1 cellular context compared by ENCODE assay signal in genomic region chr16:3566990-3567389, GRCh38.
TF ChIP-seq lines count a peak whose summit lies in the region.

No MANE protein-coding gene starts in this region.

TF ChIP-seq in HEK293, 187 proteins besides CTCF, POLR2A, EP300 and RAD21 (continued from another document):
- TF ChIP-seq ZBTB44 (tag by site-specific recombination; IDR thresholded peaks at IDR 0.05) (no peak), ZFHX2 (tag by site-specific recombination; conservative IDR thresholded peaks at IDR 0.05) (peak; percentile 49; the same call in 1 of the 2 replicates), ZNF274 (IDR thresholded peaks at IDR 0.05; ENCODE audit: low read length) (no peak), ZNF274 (tag by site-specific recombination; IDR thresholded peaks at IDR 0.05; ENCODE audit: borderline replicate concordance) (no peak)
- TF ChIP-seq, protein P1, sequence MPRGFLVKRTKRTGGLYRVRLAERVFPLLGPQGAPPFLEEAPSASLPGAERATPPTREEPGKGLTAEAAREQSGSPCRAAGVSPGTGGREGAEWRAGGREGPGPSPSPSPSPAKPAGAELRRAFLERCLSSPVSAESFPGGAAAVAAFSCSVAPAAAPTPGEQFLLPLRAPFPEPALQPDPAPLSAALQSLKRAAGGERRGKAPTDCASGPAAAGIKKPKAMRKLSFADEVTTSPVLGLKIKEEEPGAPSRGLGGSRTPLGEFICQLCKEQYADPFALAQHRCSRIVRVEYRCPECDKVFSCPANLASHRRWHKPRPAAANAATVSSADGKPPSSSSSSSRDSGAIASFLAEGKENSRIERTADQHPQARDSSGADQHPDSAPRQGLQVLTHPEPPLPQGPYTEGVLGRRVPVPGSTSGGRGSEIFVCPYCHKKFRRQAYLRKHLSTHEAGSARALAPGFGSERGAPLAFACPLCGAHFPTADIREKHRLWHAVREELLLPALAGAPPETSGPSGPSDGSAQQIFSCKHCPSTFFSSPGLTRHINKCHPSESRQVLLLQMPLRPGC (tag by site-specific recombination; IDR thresholded peaks at IDR 0.05): no peak
